1 cellular context compared by ENCODE assay signal in the genomic region with DNA sequence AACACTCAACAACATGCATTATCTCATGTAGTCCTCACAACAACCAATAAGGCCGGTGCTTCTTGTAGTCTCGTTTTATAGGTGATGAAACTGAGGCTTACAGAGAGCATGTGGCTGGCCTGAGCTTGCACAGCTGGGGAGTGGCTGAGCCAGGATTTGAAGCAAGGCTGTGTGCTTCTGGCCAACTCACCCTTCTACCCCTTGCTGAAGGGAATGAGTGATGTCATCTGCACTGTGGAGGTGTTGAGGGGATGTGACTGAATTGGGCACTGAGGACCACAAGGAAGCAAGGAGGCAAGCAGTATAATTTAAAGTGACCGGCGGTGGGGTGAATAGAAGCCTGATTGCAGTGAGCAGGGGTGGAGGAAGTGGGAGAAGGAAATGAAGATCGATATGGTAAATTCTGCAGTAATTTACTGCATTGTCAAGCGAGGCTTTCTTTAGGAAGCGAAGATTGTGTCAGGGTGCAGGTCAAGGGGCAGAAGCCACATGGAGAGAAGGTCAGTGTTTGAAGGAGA.
A peak's percentile ranks its signal among the peaks of the same experiment; 100 is the strongest.
TF ChIP-seq lines count a peak whose summit lies in the region.

No MANE protein-coding gene starts in this region.

TF ChIP-seq in HEK293, 187 proteins besides CTCF, POLR2A, EP300 and RAD21 (continued from another document):
- TF ChIP-seq, protein P1, sequence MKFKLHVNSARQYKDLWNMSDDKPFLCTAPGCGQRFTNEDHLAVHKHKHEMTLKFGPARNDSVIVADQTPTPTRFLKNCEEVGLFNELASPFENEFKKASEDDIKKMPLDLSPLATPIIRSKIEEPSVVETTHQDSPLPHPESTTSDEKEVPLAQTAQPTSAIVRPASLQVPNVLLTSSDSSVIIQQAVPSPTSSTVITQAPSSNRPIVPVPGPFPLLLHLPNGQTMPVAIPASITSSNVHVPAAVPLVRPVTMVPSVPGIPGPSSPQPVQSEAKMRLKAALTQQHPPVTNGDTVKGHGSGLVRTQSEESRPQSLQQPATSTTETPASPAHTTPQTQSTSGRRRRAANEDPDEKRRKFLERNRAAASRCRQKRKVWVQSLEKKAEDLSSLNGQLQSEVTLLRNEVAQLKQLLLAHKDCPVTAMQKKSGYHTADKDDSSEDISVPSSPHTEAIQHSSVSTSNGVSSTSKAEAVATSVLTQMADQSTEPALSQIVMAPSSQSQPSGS (tag by site-specific recombination; IDR thresholded peaks at IDR 0.05; ENCODE audit: low read depth) = peak; percentile 50; the same call in 1 of the 2 replicates
- TF ChIP-seq ZNF112 (tag by site-specific recombination; IDR thresholded peaks at IDR 0.05) = no peak
- TF ChIP-seq GLIS1 (tag by site-specific recombination; IDR thresholded peaks at IDR 0.05) = peak; percentile 69
